ENCODE assay signal across 22 cellular contexts in genomic region chr9:22131817-22132216, GRCh38.
"Had no signal": no experiment of that assay in that cellular context is flagged by ENCODE, and none has a peak within 500 bp of the region (broad histone marks: within the 10 kb centered on the region; RNA-seq: fewer than 3 reads in every experiment).

No MANE protein-coding gene starts in this region.

- H3K27ac ChIP-seq: left ventricle myocardium inferior, ovary, right atrium auricular region, right lobe of liver, suprapubic skin, thoracic aorta, tibial artery, uterus had no signal

- H3K9me3 ChIP-seq: left ventricle myocardium inferior, mucosa of descending colon, ovary, right atrium auricular region, right lobe of liver, suprapubic skin, thoracic aorta, tibial artery, uterus had no signal

- H3K36me3 ChIP-seq: left ventricle myocardium inferior, ovary, right atrium auricular region, right lobe of liver, suprapubic skin, thoracic aorta, tibial artery, uterus had no signal

- H3K4me1 ChIP-seq: left ventricle myocardium inferior, right atrium auricular region, right lobe of liver, tibial artery, uterus had no signal

- H3K4me3 ChIP-seq: left ventricle myocardium inferior, mucosa of descending colon, ovary, right atrium auricular region, right lobe of liver, smooth muscle cell, suprapubic skin, thoracic aorta, tibial artery, uterus had no signal

- DNase-seq: hypothalamus; immature natural killer cell; kidney; left colon; left ventricle myocardium inferior; midbrain; mucosa of descending colon; naive thymus-derived CD4-positive, alpha-beta T cell; ovary; right lobe of liver; stimulated activated CD4-positive, alpha-beta T cell treated with anti-CD3 and anti-CD28 coated beads, Interleukin-1b, Interleukin-23, amount 100 ng/mL, for 48 hours; stimulated activated CD4-positive, alpha-beta T cell treated with anti-CD3 and anti-CD28 coated beads, Interleukin-2, amount 100 ng/mL, for 48 hours; stimulated activated CD4-positive, alpha-beta T cell treated with anti-CD3 and anti-CD28 coated beads, Interleukin-4, amount 100 ng/mL, for 4 hours; stimulated activated CD8-positive, alpha-beta memory T cell treated with anti-CD3 and anti-CD28 coated beads, Interleukin-4, amount 100 ng/mL, for 48 hours; stimulated activated naive CD4-positive, alpha-beta T cell; tibial artery; uterus had no signal

- H3K27me3 ChIP-seq: ovary, right atrium auricular region, right lobe of liver, suprapubic skin, tibial artery, uterus had no signal

- H3K4me2 ChIP-seq: smooth muscle cell had no signal

- ATAC-seq: left colon; mucosa of descending colon; naive thymus-derived CD4-positive, alpha-beta T cell; natural killer cell treated with Interleukin-12 subunit alpha and Interleukin-12 subunit beta and Interleukin-15 and Interleukin-18, amount 100 ng/mL, for 72 hours; right lobe of liver had no signal
